In the genomic region with DNA sequence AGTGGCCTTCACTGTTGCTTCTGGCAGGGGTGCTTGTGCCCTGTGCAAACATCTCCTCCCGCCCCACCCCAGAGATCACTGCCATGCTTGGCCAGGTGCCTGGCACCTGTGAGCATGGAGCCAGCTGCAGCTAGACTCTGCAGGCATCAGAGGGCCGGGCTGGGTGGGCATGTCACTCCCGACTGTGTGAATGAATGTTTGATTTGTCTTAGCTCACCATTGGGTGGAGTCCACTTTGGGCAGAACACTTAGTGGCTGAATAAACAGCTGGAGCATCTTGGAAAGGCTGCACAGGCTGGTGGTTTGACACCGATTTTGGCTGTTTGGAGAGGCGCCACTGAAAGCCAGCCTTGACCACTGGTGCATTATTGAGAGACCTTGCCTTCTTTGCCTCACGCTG, we compare ENCODE assay signal across 15 cellular contexts.
A peak's percentile ranks its signal among the peaks of the same experiment; 100 is the strongest.
DNase-seq lines count a peak whose midpoint lies in the region; TF ChIP-seq lines count a peak whose summit lies in the region.
"Had no signal": no experiment of that assay in that cellular context is flagged by ENCODE, and none has a peak within 500 bp of the region (broad histone marks: within the 10 kb centered on the region; RNA-seq: fewer than 3 reads in every experiment).

No MANE protein-coding gene starts in this region.

- WGBS in stomach, 5 donors, result 30 to 62% (median 35%) methylated on average over 6 of the region's 6 CpGs

- no peaks in the 10 kb centered on the region for H3K9me3 ChIP-seq in HEK293 (ENCODE audit: control insufficient read depth, insufficient read depth, low read depth, low read length)
- H3K9me3 ChIP-seq in SJCRH30 (replicated peaks), result no peaks in the 10 kb centered on the region
- peaks cover 0 to 5% (median 0%) of the 10 kb centered on the region in 4 donors for H3K9me3 ChIP-seq in stomach

- TF ChIP-seq EP300 in stomach (IDR thresholded peaks at IDR 0.05), result no peak

- H3K4me1 ChIP-seq in HEK293 (ENCODE audit: control insufficient read depth, insufficient read depth, low read length), result no peaks in the 10 kb centered on the region
- peaks cover 30% of the 10 kb centered on the region for H3K4me1 ChIP-seq in SJCRH30
- H3K4me1 ChIP-seq in stomach, result peaks cover 8 to 13% (median 10%) of the 10 kb centered on the region in 4 donors

- TF ChIP-seq CTCF in HEK293 (tag by site-specific recombination; IDR thresholded peaks at IDR 0.05), result no peak
- no peak for TF ChIP-seq CTCF in stomach (IDR thresholded peaks at IDR 0.05)

- CTCF ChIA-PET in HEK293 (lab: Yijun Ruan, JAX), result interaction anchor here (0.9 kb wide), 1 partner anchor 439 kb away, joined by 3 read pairs; no protein-coding TSS in a partner anchor

- H3K36me3 ChIP-seq in HEK293 (ENCODE audit: control insufficient read depth in 2 of 2, insufficient read depth in 1 of 2, low read length in 2 of 2) (no peaks in the 10 kb centered on the region), SJCRH30 (no peaks in the 10 kb centered on the region), stomach (no peaks in the 10 kb centered on the region)

- TF ChIP-seq POLR2A in stomach (IDR thresholded peaks at IDR 0.05), result no peak

- no peak overlapping the region for H3K27ac ChIP-seq in HEK293 (ENCODE audit: extremely low read depth, low read depth, low read length)
- no peak overlapping the region for H3K27ac ChIP-seq in SJCRH30
- H3K27ac ChIP-seq in stomach, result no peak overlapping the region
- H3K27ac ChIP-seq: SK-N-MC had no signal

- H3K4me3 ChIP-seq in HEK293 (ENCODE audit: low read depth, low read length), result no peak overlapping the region
- no peak overlapping the region for H3K4me3 ChIP-seq in SJCRH30
- no peak overlapping the region for H3K4me3 ChIP-seq in stomach
- H3K4me3 ChIP-seq: SK-N-MC had no signal

- intact Hi-C loops in stomach (cut with DNase I; ENCODE audit: low total_unique reads), result no loop called here

- POLR2A ChIA-PET in HEK293 (lab: Yijun Ruan, JAX), result no interaction called here

- peak; percentile 84 to 93 for DNase-seq in NCI-H2081 (lab: John Stamatoyannopoulos, UW)
- DNase-seq in SJCRH30, result peak; percentile 67 to 72
- peak; percentile 69 for DNase-seq in stomach
- DNase-seq in NCI-H128 (lab: John Stamatoyannopoulos, UW; ENCODE audit: unreplicated experiment), result no peak
- DNase-seq in superior temporal gyrus (ENCODE audit: extremely low spot score), result no peak
- DNase-seq in HuH-7 (ENCODE audit: low spot score), result no peak
- DNase-seq in activated CD4-positive, alpha-beta T cell treated with anti-CD3 and anti-CD28 coated beads, Interleukin-2, amount 50 U/mL, for 4 hours, result no peak
- DNase-seq: C1 segment of cervical spinal cord; central memory CD4-positive, alpha-beta T cell; KG1; naive thymus-derived CD4-positive, alpha-beta T cell; NCI-H524 treated with DMSO at 0.1 percent for 48 hours; stimulated activated CD4-positive, alpha-beta T cell treated with anti-CD3 and anti-CD28 coated beads, Interleukin-4, amount 100 ng/mL, for 1 hour had no signal

- H3K27me3 ChIP-seq in SJCRH30 (no peaks in the 10 kb centered on the region), stomach (no peaks in the 10 kb centered on the region)

TF ChIP-seq in HEK293, 187 proteins besides CTCF, POLR2A, EP300 and RAD21:
- TF ChIP-seq KLF1 (tag by site-specific recombination; IDR thresholded peaks at IDR 0.05) (peak; percentile 71), ZNF211 (tag by site-specific recombination; IDR thresholded peaks at IDR 0.05; ENCODE audit: low read depth) (no peak)

Comparison
In these comparisons a context has a peak if more than half of its experiments do, and no peak if none do; other contexts are left out.
1. DNase-seq: peak in NCI-H2081 (2 of 2), SJCRH30 (2 of 2) and stomach (single experiment); none in NCI-H128 (single experiment), superior temporal gyrus (single experiment), HuH-7 (single experiment) and activated CD4-positive, alpha-beta T cell treated with anti-CD3 and anti-CD28 coated beads, Interleukin-2, amount 50 U/mL, for 4 hours (0 of 2).